1 cellular context compared by ENCODE assay signal in the genomic region with DNA sequence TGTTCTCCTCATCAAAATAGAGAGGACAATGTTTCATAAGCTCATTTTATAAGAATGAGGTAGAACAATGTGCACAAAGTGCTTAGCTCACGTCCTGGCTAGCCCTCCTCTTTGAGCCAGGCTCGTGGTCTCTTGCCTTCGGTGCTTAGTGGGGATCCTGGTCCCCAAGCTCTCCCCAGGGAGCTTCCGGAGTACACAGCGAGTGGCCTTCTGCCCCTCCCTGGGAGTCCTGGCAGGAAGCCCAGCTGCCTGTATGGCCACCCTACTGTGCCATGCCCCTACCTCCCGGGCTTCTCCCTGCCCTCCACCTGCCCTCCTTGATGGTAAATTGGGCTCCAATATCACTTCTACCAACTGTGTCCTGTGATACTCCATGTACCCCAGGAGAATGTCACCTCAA.
TF ChIP-seq lines count a peak whose summit lies in the region.

No MANE protein-coding gene starts in this region.

TF ChIP-seq in K562, 482 proteins besides CTCF, POLR2A, EP300 and RAD21:
- TF ChIP-seq NFIC (IDR thresholded peaks at IDR 0.05) (0 out of 2 replicates have a peak, but pooled peaks have one; percentile 17), CTCFL (IDR thresholded peaks at IDR 0.05; ENCODE audit: borderline replicate concordance, insufficient read depth, low read depth, low read length, poor library complexity, severe bottlenecking) (no peak)
